ENCODE assay signal across 26 cellular contexts in genomic region chr17:31458829-31459228, GRCh38.
"Had no signal": no experiment of that assay in that cellular context is flagged by ENCODE, and none has a peak within 500 bp of the region (broad histone marks: within the 10 kb centered on the region; RNA-seq: fewer than 3 reads in every experiment).

No MANE protein-coding gene starts in this region.

- H3K9me3 ChIP-seq: ascending aorta, body of pancreas had no signal

- H3K27me3 ChIP-seq: ascending aorta, body of pancreas, cardiac muscle cell had no signal

- H3K4me1 ChIP-seq: ascending aorta had no signal

- H3K27ac ChIP-seq: ascending aorta, body of pancreas, cardiac muscle cell had no signal

- H3K9me3 Mint-ChIP-seq: activated CD4-positive, alpha-beta T cell treated with anti-CD3 and anti-CD28 coated beads, Interleukin-2, amount 10 ng/mL, durations not matched to agents 24 days and 14 days; activated naive CD4-positive, alpha-beta T cell treated with anti-CD3 and anti-CD28 coated beads, Interleukin-2, amount 50 U/mL, for 72 hours; activated naive CD8-positive, alpha-beta T cell treated with anti-CD3 and anti-CD28 coated beads, Interleukin-2, amount 50 U/mL, for 24 hours; activated T-cell treated with anti-CD3 and anti-CD28 coated beads, Interleukin-2, amount 50 U/mL, for 4 hours had no signal

- H3K27me3 Mint-ChIP-seq: activated CD4-positive, alpha-beta T cell treated with anti-CD3 and anti-CD28 coated beads, Interleukin-2, amount 10 ng/mL, durations not matched to agents 24 days and 14 days; activated naive CD8-positive, alpha-beta T cell treated with anti-CD3 and anti-CD28 coated beads, Interleukin-2, amount 50 U/mL, for 24 hours; T-helper 17 cell had no signal

- H3K4me3 ChIP-seq: ascending aorta, body of pancreas, cardiac muscle cell had no signal

- DNase-seq: activated CD4-positive, alpha-beta T cell treated with anti-CD3 and anti-CD28 coated beads, Interleukin-2, amount 10 ng/mL, durations not matched to agents 24 days and 14 days; activated CD4-positive, alpha-beta T cell treated with anti-CD3 and anti-CD28 coated beads, Interleukin-2, amount 50 U/mL, for 48 hours; activated CD4-positive, CD25-positive, alpha-beta regulatory T cell treated with anti-CD3 and anti-CD28 coated beads, Interleukin-2, amount 50 U/mL, for 72 hours; activated CD8-positive, alpha-beta memory T cell treated with anti-CD3 and anti-CD28 coated beads, Interleukin-2, amount 10 ng/mL, durations not matched to agents 7 days and 5 days; activated effector memory CD4-positive, alpha-beta T cell treated with anti-CD3 and anti-CD28 coated beads, Interleukin-2, amount 50 U/mL, for 16 hours; activated naive CD4-positive, alpha-beta T cell treated with Interleukin-2 at 50 U/mL for 16 hours; activated naive CD8-positive, alpha-beta T cell treated with anti-CD3 and anti-CD28 coated beads, Interleukin-2, amount 50 U/mL, for 24 hours; activated T-cell treated with anti-CD3 and anti-CD28 coated beads, Interleukin-2, amount 50 U/mL, for 4 hours; amniotic stem cell; body of pancreas; Kasumi-1; NCI-H1105 treated with DMSO at 0.1 percent for 48 hours; NCI-H1436 treated with DMSO at 0.1 percent for 48 hours; NCI-H187; NCI-H2081; NCI-H2171; NCI-H226; NCI-H526 treated with DMSO at 0.1 percent for 48 hours; NCI-H82; SIG-M5; T-helper 17 cell; T-helper 9 cell had no signal

- H3K36me3 Mint-ChIP-seq: activated CD8-positive, alpha-beta memory T cell treated with anti-CD3 and anti-CD28 coated beads, Interleukin-2, amount 10 ng/mL, durations not matched to agents 7 days and 5 days; activated naive CD4-positive, alpha-beta T cell treated with anti-CD3 and anti-CD28 coated beads, Interleukin-2, amount 50 U/mL, for 72 hours had no signal

- H3K4me3 Mint-ChIP-seq: activated CD4-positive, alpha-beta T cell treated with anti-CD3 and anti-CD28 coated beads, Interleukin-2, amount 10 ng/mL, durations not matched to agents 24 days and 14 days; activated CD8-positive, alpha-beta memory T cell treated with anti-CD3 and anti-CD28 coated beads, Interleukin-2, amount 10 ng/mL, durations not matched to agents 7 days and 5 days; activated naive CD8-positive, alpha-beta T cell treated with anti-CD3 and anti-CD28 coated beads, Interleukin-2, amount 50 U/mL, for 24 hours; activated T-cell treated with anti-CD3 and anti-CD28 coated beads, Interleukin-2, amount 50 U/mL, for 4 hours; T-helper 17 cell; WTC11 had no signal

- H3K4me1 Mint-ChIP-seq: activated CD4-positive, alpha-beta T cell treated with anti-CD3 and anti-CD28 coated beads, Interleukin-2, amount 10 ng/mL, durations not matched to agents 24 days and 14 days; activated naive CD8-positive, alpha-beta T cell treated with anti-CD3 and anti-CD28 coated beads, Interleukin-2, amount 50 U/mL, for 24 hours; T-helper 17 cell had no signal

- H3K36me3 ChIP-seq: ascending aorta, cardiac muscle cell had no signal

- H3K27ac Mint-ChIP-seq: activated CD4-positive, alpha-beta T cell treated with anti-CD3 and anti-CD28 coated beads, Interleukin-2, amount 10 ng/mL, durations not matched to agents 24 days and 14 days; activated CD8-positive, alpha-beta memory T cell treated with anti-CD3 and anti-CD28 coated beads, Interleukin-2, amount 10 ng/mL, durations not matched to agents 7 days and 5 days; activated naive CD8-positive, alpha-beta T cell treated with anti-CD3 and anti-CD28 coated beads, Interleukin-2, amount 50 U/mL, for 24 hours; T-helper 17 cell; WTC11 had no signal
